In genomic region chr10:16799621-16800020, GRCh38 we compare ENCODE assay signal across 11 cellular contexts. TPM values are rescaled to one million over a fixed set of nuclear protein-coding genes. Genes with fewer than 3 reads are reported as not detected.
A peak's percentile ranks its signal among the peaks of the same experiment; 100 is the strongest.
DNase-seq lines count a peak whose midpoint lies in the region; ATAC-seq, FAIRE-seq and TF ChIP-seq lines count a peak whose summit lies in the region.
"Had no signal": no experiment of that assay in that cellular context is flagged by ENCODE, and none has a peak within 500 bp of the region (broad histone marks: within the 10 kb centered on the region; RNA-seq: fewer than 3 reads in every experiment).

No MANE protein-coding gene starts in this region.

- no peak for TF ChIP-seq CTCF in activated CD8-positive, alpha-beta T cell treated with anti-CD3 and anti-CD28 coated beads for 36 hours (IDR thresholded peaks at IDR 0.05)

- POLR2A ChIA-PET in activated CD8-positive, alpha-beta T cell treated with anti-CD3 and anti-CD28 coated beads for 36 hours (lab: Charles Lee) = no interaction called here
- POLR2A ChIA-PET in activated CD8-positive, alpha-beta T cell treated with anti-CD3 and anti-CD28 coated beads, Interleukin-2, amount 10 ng/mL, durations not matched to agents 7 days and 5 days (lab: Charles Lee) = no interaction called here
- POLR2A ChIA-PET in CD4-positive, alpha-beta memory T cell (lab: Charles Lee; ENCODE audit: partially characterized antibody) = no interaction called here

- H3K27me3 ChIP-seq in skeletal muscle tissue (ENCODE audit: control insufficient read depth in 3 of 3, insufficient read depth in 3 of 3, low read length in 3 of 3) = no peaks in the 10 kb centered on the region
- no peaks in the 10 kb centered on the region for H3K27me3 ChIP-seq in CD4-positive, alpha-beta memory T cell (ENCODE audit: insufficient read depth, low read length)
- H3K27me3 ChIP-seq: hepatocyte had no signal

- CTCF ChIA-PET in activated CD8-positive, alpha-beta T cell treated with anti-CD3 and anti-CD28 coated beads for 36 hours (lab: Charles Lee) = interaction anchor here (1.0 to 1.1 kb wide), 2 partner anchors 10 to 28 kb away, joined by 3 read pairs; no protein-coding TSS in a partner anchor
- CTCF ChIA-PET in activated CD8-positive, alpha-beta T cell treated with anti-CD3 and anti-CD28 coated beads, Interleukin-2, amount 10 ng/mL, durations not matched to agents 7 days and 5 days (lab: Charles Lee) = no interaction called here
- CTCF ChIA-PET in CD4-positive, alpha-beta memory T cell (lab: Charles Lee; ENCODE audit: partially characterized antibody) = interaction anchor here (0.5 kb wide), 1 partner anchor 954 kb away, joined by 3 read pairs; no protein-coding TSS in a partner anchor

- H3K27ac Mint-ChIP-seq in activated CD8-positive, alpha-beta T cell treated with anti-CD3 and anti-CD28 coated beads for 36 hours = peak overlapping the region; percentile 47
- no peak overlapping the region for H3K27ac Mint-ChIP-seq in activated CD8-positive, alpha-beta T cell treated with anti-CD3 and anti-CD28 coated beads, Interleukin-2, amount 10 ng/mL, durations not matched to agents 7 days and 5 days
- no peak overlapping the region for H3K27ac Mint-ChIP-seq in CD4-positive, alpha-beta memory T cell

- H3K36me3 Mint-ChIP-seq in activated CD8-positive, alpha-beta T cell treated with anti-CD3 and anti-CD28 coated beads for 36 hours (ENCODE audit: low read depth) = peaks cover 24% of the 10 kb centered on the region
- H3K36me3 Mint-ChIP-seq in activated CD8-positive, alpha-beta T cell treated with anti-CD3 and anti-CD28 coated beads, Interleukin-2, amount 10 ng/mL, durations not matched to agents 7 days and 5 days (ENCODE audit: low read depth) = peaks cover 17% of the 10 kb centered on the region
- H3K36me3 Mint-ChIP-seq in CD4-positive, alpha-beta memory T cell = peaks cover 14 to 38% of the 10 kb centered on the region in 2 donors
- H3K36me3 Mint-ChIP-seq: natural killer cell had no signal

- H3K27ac ChIP-seq in skeletal muscle tissue (ENCODE audit: low read depth, low read length) = peak overlapping the region; percentile 36
- H3K27ac ChIP-seq in CD4-positive, alpha-beta memory T cell (ENCODE audit: low read depth, low read length) = no peak overlapping the region
- H3K27ac ChIP-seq: hepatocyte had no signal

- DNase-seq in activated CD8-positive, alpha-beta T cell treated with anti-CD3 and anti-CD28 coated beads for 36 hours = peak; percentile 56
- DNase-seq in activated CD8-positive, alpha-beta T cell treated with anti-CD3 and anti-CD28 coated beads, Interleukin-2, amount 10 ng/mL, durations not matched to agents 7 days and 5 days = no peak
- DNase-seq in CD4-positive, alpha-beta memory T cell = no peak
- DNase-seq in NCI-H128 (lab: John Stamatoyannopoulos, UW; ENCODE audit: unreplicated experiment) (no peak), frontal cortex (ENCODE audit: low spot score in 2 of 2) (no peak)
- DNase-seq: natural killer cell, OCI-M1 had no signal

- FAIRE-seq in frontal cortex (lab: Jason Lieb, UNC) = no peak

- H3K9me3 Mint-ChIP-seq in activated CD8-positive, alpha-beta T cell treated with anti-CD3 and anti-CD28 coated beads for 36 hours = peaks cover 2% of the 10 kb centered on the region
- H3K9me3 Mint-ChIP-seq in activated CD8-positive, alpha-beta T cell treated with anti-CD3 and anti-CD28 coated beads, Interleukin-2, amount 10 ng/mL, durations not matched to agents 7 days and 5 days (ENCODE audit: insufficient read depth) = no peaks in the 10 kb centered on the region
- H3K9me3 Mint-ChIP-seq in CD4-positive, alpha-beta memory T cell = peaks cover 0 to 4% (median 0%) of the 10 kb centered on the region in 8 donors
- H3K9me3 Mint-ChIP-seq: natural killer cell had no signal

- peaks cover 38% of the 10 kb centered on the region for H3K4me1 Mint-ChIP-seq in activated CD8-positive, alpha-beta T cell treated with anti-CD3 and anti-CD28 coated beads for 36 hours (ENCODE audit: low read depth)
- H3K4me1 Mint-ChIP-seq in activated CD8-positive, alpha-beta T cell treated with anti-CD3 and anti-CD28 coated beads, Interleukin-2, amount 10 ng/mL, durations not matched to agents 7 days and 5 days (ENCODE audit: low read depth) = peaks cover 7% of the 10 kb centered on the region
- peaks cover 35 to 67% (median 42%) of the 10 kb centered on the region in 4 donors for H3K4me1 Mint-ChIP-seq in CD4-positive, alpha-beta memory T cell

- intact Hi-C loops in activated CD8-positive, alpha-beta T cell treated with anti-CD3 and anti-CD28 coated beads for 36 hours (cut with micrococcal nuclease) = no loop called here
- intact Hi-C loops in CD4-positive, alpha-beta memory T cell (cut with micrococcal nuclease) = no loop called here

- peak overlapping the region in 2 of 3 donors; percentile 4 to 25 for H3K9ac ChIP-seq in skeletal muscle tissue (ENCODE audit: low read depth in 1 of 3, low read length in 3 of 3)

- H3K9me3 ChIP-seq in skeletal muscle tissue (ENCODE audit: control insufficient read depth in 3 of 3, low read length in 3 of 3) = no peaks in the 10 kb centered on the region
- H3K9me3 ChIP-seq in CD4-positive, alpha-beta memory T cell (ENCODE audit: control insufficient read depth in 1 of 2, low read length in 2 of 2) = no peaks in the 10 kb centered on the region

- H3K36me3 ChIP-seq in skeletal muscle tissue (ENCODE audit: control insufficient read depth in 3 of 3, insufficient read depth in 3 of 3, low read length in 3 of 3) = no peaks in the 10 kb centered on the region
- H3K36me3 ChIP-seq in CD4-positive, alpha-beta memory T cell (ENCODE audit: insufficient read depth, low read length) = no peaks in the 10 kb centered on the region

- no peaks in the 10 kb centered on the region for H3K27me3 Mint-ChIP-seq in activated CD8-positive, alpha-beta T cell treated with anti-CD3 and anti-CD28 coated beads for 36 hours
- H3K27me3 Mint-ChIP-seq in activated CD8-positive, alpha-beta T cell treated with anti-CD3 and anti-CD28 coated beads, Interleukin-2, amount 10 ng/mL, durations not matched to agents 7 days and 5 days (ENCODE audit: low read depth) = no peaks in the 10 kb centered on the region
- H3K27me3 Mint-ChIP-seq in CD4-positive, alpha-beta memory T cell = no peaks in the 10 kb centered on the region

- no peak overlapping the region for H3K4me3 Mint-ChIP-seq in activated CD8-positive, alpha-beta T cell treated with anti-CD3 and anti-CD28 coated beads for 36 hours
- H3K4me3 Mint-ChIP-seq in activated CD8-positive, alpha-beta T cell treated with anti-CD3 and anti-CD28 coated beads, Interleukin-2, amount 10 ng/mL, durations not matched to agents 7 days and 5 days = no peak overlapping the region
- H3K4me3 Mint-ChIP-seq in CD4-positive, alpha-beta memory T cell = no peak overlapping the region
- H3K4me3 Mint-ChIP-seq: natural killer cell had no signal

- peak overlapping the region in 1 of 3 donors; percentile 28 for H3K4me3 ChIP-seq in skeletal muscle tissue (ENCODE audit: low read length in 3 of 3)
- H3K4me3 ChIP-seq in CD4-positive, alpha-beta memory T cell (ENCODE audit: low read length in 2 of 2) = no peak overlapping the region
- H3K4me3 ChIP-seq: hepatocyte had no signal

- ATAC-seq in activated CD8-positive, alpha-beta T cell treated with anti-CD3 and anti-CD28 coated beads for 36 hours = peak; percentile 49
- no peak for ATAC-seq in activated CD8-positive, alpha-beta T cell treated with anti-CD3 and anti-CD28 coated beads, Interleukin-2, amount 10 ng/mL, durations not matched to agents 7 days and 5 days
- ATAC-seq in GM21737 (IDR thresholded peaks at IDR 0.05; ENCODE audit: unreplicated experiment) (peak; percentile 68), HG03442 (IDR thresholded peaks at IDR 0.05; ENCODE audit: unreplicated experiment) (peak; percentile 86)

- peaks cover 14 to 17% (median 16%) of the 10 kb centered on the region in 3 donors for H3K4me1 ChIP-seq in skeletal muscle tissue (ENCODE audit: control insufficient read depth in 3 of 3, insufficient read depth in 3 of 3, low read length in 3 of 3)
- H3K4me1 ChIP-seq in CD4-positive, alpha-beta memory T cell (ENCODE audit: insufficient read depth, low read length) = peaks cover 14% of the 10 kb centered on the region

RNA-seq across cellular contexts. Expression of gene RSU1, which starts 17.6 kb away (rescaled TPM):
- 10 to 100 TPM; 42.4 to 47.5 TPM for total RNA-seq in activated CD8-positive, alpha-beta T cell treated with anti-CD3 and anti-CD28 coated beads for 36 hours
- total RNA-seq in activated CD8-positive, alpha-beta T cell treated with anti-CD3 and anti-CD28 coated beads, Interleukin-2, amount 10 ng/mL, durations not matched to agents 7 days and 5 days = 10 to 100 TPM; 71.9 to 74.1 TPM
- total RNA-seq in skeletal muscle tissue = 35.0 TPM
- 10 to 100 TPM; 53.6 to 54.7 TPM for total RNA-seq in CD4-positive, alpha-beta memory T cell
- polyA plus RNA-seq in CD4-positive, alpha-beta memory T cell = 100 to 1,000 TPM; 136 to 186 TPM
- total RNA-seq in frontal cortex = 33.0 TPM
